Comparison of ENCODE assay signal across 1 cellular context in the genomic region with DNA sequence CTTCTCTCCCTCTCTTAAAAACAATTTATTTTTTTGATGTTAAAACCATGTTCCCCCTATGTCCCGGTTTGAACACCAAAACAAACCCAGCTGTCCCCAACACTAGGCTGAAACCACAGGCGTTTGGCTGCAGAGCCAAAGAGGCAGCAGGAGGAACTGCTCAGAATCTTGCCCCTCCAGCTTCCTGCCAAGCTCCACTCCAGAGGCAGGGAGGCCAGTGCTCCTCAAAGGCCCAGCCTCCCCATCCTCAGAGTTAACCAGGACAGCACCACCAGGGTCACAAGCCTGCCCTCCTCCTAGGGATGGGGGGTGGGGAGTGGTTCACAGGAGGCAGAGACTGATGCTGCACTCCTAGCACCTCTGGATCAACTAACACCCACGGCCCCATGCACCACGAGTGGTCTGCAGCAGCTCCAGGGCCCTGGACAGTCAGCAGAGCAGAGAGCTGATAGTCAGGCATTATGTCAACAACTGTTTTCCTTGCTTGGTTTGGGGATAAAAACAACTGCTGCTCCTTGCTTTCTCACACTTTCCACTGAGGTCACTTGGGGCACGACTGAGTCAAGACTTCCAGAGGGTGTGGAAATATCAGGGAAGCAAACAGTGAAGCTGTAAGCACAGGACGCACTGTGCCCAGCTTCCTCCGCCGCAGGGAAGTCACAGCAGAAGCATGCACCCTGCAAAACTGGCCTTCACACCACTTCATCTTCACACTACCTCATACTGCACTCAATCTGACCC.
TF ChIP-seq lines count a peak whose summit lies in the region.

No MANE protein-coding gene starts in this region.

TF ChIP-seq in H1, 55 proteins besides CTCF, POLR2A, EP300 and RAD21:
- no peak for TF ChIP-seq RXRA (IDR thresholded peaks at IDR 0.05; ENCODE audit: insufficient read depth, low read depth, low read length)
- no peak for TF ChIP-seq EGR1 (IDR thresholded peaks at IDR 0.05; ENCODE audit: borderline replicate concordance, low read depth, low read length)
- TF ChIP-seq JUN (IDR thresholded peaks at IDR 0.05; ENCODE audit: low read depth, low read length), result no peak
- no peak for TF ChIP-seq CHD1 (IDR thresholded peaks at IDR 0.05; ENCODE audit: low read depth, low read length)
